Comparison of ENCODE assay signal across 1 cellular context in genomic region chr4:68569466-68570121, GRCh38.
TF ChIP-seq lines count a peak whose summit lies in the region.

No MANE protein-coding gene starts in this region.

TF ChIP-seq in K562, 482 proteins besides CTCF, POLR2A, EP300 and RAD21 (continued from another document):
- TF ChIP-seq GTF2B (IDR thresholded peaks at IDR 0.05; ENCODE audit: extremely low read depth, insufficient read length) (no peak), ATF4 (CRISPR knock-in tag; IDR thresholded peaks at IDR 0.05) (peak; percentile 46; the same call in 1 of the 2 replicates), ZBTB43 (CRISPR knock-in tag; IDR thresholded peaks at IDR 0.05) (no peak), ZNF384 (IDR thresholded peaks at IDR 0.05; ENCODE audit: low read depth, low read length) (no peak), NFYB (IDR thresholded peaks at IDR 0.05; ENCODE audit: extremely low read depth, insufficient read length) (no peak), TCF3 (CRISPR knock-in tag; IDR thresholded peaks at IDR 0.05) (peak; percentile 34; the same call in 1 of the 2 replicates)
TF ChIP-seq in K562: peak in this region for 16.
